9 cellular contexts compared by ENCODE assay signal in the genomic region with DNA sequence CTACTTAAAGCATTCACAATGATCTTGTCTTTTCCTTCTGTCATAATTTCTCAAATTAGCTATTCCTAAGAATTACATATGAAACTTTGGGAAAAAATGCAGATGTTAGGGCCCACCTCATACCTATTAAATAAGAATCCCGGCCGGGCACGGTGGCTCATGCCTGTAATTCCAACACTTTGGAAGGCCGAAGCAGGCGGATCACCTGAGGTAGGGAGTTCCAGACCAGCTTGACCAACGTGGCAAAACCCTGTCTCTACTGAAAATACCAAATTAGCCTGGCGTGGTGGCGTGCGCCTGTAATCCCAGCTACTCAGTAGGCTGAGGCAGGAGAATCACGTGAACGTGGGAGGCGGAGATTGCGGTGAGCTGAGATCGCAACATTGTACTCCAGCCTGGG.
"Had no signal": no experiment of that assay in that cellular context is flagged by ENCODE, and none has a peak within 500 bp of the region (broad histone marks: within the 10 kb centered on the region; RNA-seq: fewer than 3 reads in every experiment).

No MANE protein-coding gene starts in this region.

- H3K27ac ChIP-seq: GM23248 had no signal

- DNase-seq: GM23248, H9, HCEC 1CT, IMR-90, KG1 had no signal

- ATAC-seq: K562 had no signal

- H3K4me3 ChIP-seq: GM23248, K562 had no signal

- H3K9ac ChIP-seq: GM23248 had no signal

- FAIRE-seq: H1, H54, HTR-8/SVneo, K562 had no signal

- H2AFZ ChIP-seq: GM23248 had no signal
